1 cellular context compared by ENCODE assay signal in the genomic region with DNA sequence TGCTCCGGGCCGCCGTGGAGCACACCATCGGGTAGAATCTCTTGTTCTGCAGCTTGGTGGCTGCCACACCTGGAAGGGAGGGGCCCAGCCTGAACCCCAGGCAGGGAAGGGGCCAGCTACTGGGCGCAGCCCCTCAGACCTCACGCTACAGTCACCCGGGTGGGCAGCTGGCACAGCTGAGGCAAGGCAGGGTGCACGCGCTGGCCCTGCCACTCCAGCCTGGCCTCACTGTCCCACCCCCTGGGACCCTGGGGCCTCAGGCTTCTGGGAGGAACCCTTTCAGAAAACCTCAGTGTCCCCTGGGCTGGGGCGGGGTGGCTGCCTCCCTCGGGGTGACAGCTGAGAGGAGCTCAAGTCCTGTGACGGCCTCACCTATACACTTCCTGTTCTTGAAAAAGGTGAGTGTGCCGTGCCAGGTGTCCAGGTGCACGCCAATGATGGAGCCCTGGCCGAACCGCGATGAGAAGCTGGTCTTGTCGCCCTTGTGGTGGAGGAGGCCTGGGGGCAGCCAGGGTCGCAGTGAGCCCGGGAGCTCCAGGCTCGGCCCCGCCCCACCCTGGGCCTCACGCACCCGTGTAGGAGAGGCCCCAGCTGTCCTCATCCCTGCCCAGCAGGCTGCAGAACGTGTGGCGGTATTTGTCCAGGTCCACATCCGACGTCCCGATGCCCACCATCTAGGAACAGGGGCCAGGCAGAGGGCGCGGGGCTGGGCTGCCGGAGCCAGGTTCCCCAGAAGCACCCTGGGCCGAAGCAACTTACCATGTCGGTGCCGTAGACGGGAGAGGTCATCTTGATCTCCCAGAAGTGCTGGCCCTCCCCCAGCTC.
TF ChIP-seq lines count a peak whose summit lies in the region.

No MANE protein-coding gene starts in this region.

TF ChIP-seq in HepG2, 621 proteins besides CTCF, POLR2A, EP300 and RAD21:
- 0 out of 2 replicates have a peak, but pooled peaks have one; percentile 15 for TF ChIP-seq ZC3H4 (CRISPR knock-in tag; IDR thresholded peaks at IDR 0.05; ENCODE audit: borderline replicate concordance)
- TF ChIP-seq ZMAT3 (CRISPR knock-in tag; conservative IDR thresholded peaks at IDR 0.05), result no peak
- TF ChIP-seq MTF2 (CRISPR knock-in tag; IDR thresholded peaks at IDR 0.05; ENCODE audit: borderline replicate concordance), result no peak
- no peak for TF ChIP-seq NR2C2 (CRISPR knock-in tag; IDR thresholded peaks at IDR 0.05; ENCODE audit: borderline replicate concordance)
- peak; percentile 95 for TF ChIP-seq AGO1 (IDR thresholded peaks at IDR 0.05; ENCODE audit: low read depth, low read length, poor library complexity, severe bottlenecking)
- TF ChIP-seq, protein P1, sequence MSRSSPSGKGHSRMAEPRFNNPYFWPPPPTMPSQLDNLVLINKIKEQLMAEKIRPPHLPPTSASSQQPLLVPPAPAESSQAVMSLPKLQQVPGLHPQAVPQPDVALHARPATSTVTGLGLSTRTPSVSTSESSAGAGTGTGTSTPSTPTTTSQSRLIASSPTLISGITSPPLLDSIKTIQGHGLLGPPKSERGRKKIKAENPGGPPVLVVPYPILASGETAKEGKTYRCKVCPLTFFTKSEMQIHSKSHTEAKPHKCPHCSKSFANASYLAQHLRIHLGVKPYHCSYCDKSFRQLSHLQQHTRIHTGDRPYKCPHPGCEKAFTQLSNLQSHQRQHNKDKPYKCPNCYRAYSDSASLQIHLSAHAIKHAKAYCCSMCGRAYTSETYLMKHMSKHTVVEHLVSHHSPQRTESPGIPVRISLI (CRISPR knock-in tag; IDR thresholded peaks at IDR 0.05; ENCODE audit: borderline replicate concordance), result no peak
- peak; percentile 49 for TF ChIP-seq AGO2 (optimal IDR thresholded peaks at IDR 0.05; ENCODE audit: low read depth, low read length)
- TF ChIP-seq RBFOX2 (IDR thresholded peaks at IDR 0.05; ENCODE audit: low read depth, low read length), result peak; percentile 69
- TF ChIP-seq ZNF20 (CRISPR knock-in tag; IDR thresholded peaks at IDR 0.05), result no peak
- no peak for TF ChIP-seq ZNF326 (CRISPR knock-in tag; IDR thresholded peaks at IDR 0.05; ENCODE audit: borderline replicate concordance)
- TF ChIP-seq, protein P2, sequence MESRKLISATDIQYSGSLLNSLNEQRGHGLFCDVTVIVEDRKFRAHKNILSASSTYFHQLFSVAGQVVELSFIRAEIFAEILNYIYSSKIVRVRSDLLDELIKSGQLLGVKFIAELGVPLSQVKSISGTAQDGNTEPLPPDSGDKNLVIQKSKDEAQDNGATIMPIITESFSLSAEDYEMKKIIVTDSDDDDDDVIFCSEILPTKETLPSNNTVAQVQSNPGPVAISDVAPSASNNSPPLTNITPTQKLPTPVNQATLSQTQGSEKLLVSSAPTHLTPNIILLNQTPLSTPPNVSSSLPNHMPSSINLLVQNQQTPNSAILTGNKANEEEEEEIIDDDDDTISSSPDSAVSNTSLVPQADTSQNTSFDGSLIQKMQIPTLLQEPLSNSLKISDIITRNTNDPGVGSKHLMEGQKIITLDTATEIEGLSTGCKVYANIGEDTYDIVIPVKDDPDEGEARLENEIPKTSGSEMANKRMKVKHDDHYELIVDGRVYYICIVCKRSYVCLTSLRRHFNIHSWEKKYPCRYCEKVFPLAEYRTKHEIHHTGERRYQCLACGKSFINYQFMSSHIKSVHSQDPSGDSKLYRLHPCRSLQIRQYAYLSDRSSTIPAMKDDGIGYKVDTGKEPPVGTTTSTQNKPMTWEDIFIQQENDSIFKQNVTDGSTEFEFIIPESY (CRISPR knock-in tag; IDR thresholded peaks at IDR 0.05), result 0 out of 2 replicates have a peak, but pooled peaks have one; percentile 22
- TF ChIP-seq RBM22 (optimal IDR thresholded peaks at IDR 0.05; ENCODE audit: low read length), result peak; percentile 14
- TF ChIP-seq TBX3 (IDR thresholded peaks at IDR 0.05; ENCODE audit: borderline replicate concordance), result no peak
- no peak for TF ChIP-seq KLF16 (CRISPR knock-in tag; IDR thresholded peaks at IDR 0.05)
- TF ChIP-seq, protein P3, sequence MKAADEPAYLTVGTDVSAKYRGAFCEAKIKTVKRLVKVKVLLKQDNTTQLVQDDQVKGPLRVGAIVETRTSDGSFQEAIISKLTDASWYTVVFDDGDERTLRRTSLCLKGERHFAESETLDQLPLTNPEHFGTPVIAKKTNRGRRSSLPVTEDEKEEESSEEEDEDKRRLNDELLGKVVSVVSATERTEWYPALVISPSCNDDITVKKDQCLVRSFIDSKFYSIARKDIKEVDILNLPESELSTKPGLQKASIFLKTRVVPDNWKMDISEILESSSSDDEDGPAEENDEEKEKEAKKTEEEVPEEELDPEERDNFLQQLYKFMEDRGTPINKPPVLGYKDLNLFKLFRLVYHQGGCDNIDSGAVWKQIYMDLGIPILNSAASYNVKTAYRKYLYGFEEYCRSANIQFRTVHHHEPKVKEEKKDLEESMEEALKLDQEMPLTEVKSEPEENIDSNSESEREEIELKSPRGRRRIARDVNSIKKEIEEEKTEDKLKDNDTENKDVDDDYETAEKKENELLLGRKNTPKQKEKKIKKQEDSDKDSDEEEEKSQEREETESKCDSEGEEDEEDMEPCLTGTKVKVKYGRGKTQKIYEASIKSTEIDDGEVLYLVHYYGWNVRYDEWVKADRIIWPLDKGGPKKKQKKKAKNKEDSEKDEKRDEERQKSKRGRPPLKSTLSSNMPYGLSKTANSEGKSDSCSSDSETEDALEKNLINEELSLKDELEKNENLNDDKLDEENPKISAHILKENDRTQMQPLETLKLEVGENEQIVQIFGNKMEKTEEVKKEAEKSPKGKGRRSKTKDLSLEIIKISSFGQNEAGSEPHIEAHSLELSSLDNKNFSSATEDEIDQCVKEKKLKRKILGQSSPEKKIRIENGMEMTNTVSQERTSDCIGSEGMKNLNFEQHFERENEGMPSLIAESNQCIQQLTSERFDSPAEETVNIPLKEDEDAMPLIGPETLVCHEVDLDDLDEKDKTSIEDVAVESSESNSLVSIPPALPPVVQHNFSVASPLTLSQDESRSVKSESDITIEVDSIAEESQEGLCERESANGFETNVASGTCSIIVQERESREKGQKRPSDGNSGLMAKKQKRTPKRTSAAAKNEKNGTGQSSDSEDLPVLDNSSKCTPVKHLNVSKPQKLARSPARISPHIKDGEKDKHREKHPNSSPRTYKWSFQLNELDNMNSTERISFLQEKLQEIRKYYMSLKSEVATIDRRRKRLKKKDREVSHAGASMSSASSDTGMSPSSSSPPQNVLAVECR (CRISPR knock-in tag; IDR thresholded peaks at IDR 0.05; ENCODE audit: borderline replicate concordance), result no peak
- TF ChIP-seq ZNF274 (CRISPR knock-in tag; IDR thresholded peaks at IDR 0.05), result no peak
- TF ChIP-seq, protein P4, sequence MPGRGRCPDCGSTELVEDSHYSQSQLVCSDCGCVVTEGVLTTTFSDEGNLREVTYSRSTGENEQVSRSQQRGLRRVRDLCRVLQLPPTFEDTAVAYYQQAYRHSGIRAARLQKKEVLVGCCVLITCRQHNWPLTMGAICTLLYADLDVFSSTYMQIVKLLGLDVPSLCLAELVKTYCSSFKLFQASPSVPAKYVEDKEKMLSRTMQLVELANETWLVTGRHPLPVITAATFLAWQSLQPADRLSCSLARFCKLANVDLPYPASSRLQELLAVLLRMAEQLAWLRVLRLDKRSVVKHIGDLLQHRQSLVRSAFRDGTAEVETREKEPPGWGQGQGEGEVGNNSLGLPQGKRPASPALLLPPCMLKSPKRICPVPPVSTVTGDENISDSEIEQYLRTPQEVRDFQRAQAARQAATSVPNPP (CRISPR knock-in tag; IDR thresholded peaks at IDR 0.05), result no peak
- no peak for TF ChIP-seq ZNF776 (CRISPR knock-in tag; IDR thresholded peaks at IDR 0.05)
- TF ChIP-seq ELF3 (CRISPR knock-in tag; IDR thresholded peaks at IDR 0.05), result no peak
- peak; percentile 10 for TF ChIP-seq POLR2G (IDR thresholded peaks at IDR 0.05; ENCODE audit: low read depth, low read length)
- TF ChIP-seq HNRNPL (IDR thresholded peaks at IDR 0.05; ENCODE audit: low read depth, low read length), result 0 out of 2 replicates have a peak, but pooled peaks have one; percentile 9
TF ChIP-seq in HepG2: peak in this region for 8.
